Comparison of ENCODE assay signal across 19 cellular contexts in genomic region chr9:9337129-9337528, GRCh38.
"Had no signal": no experiment of that assay in that cellular context is flagged by ENCODE, and none has a peak within 500 bp of the region (broad histone marks: within the 10 kb centered on the region; RNA-seq: fewer than 3 reads in every experiment).

No MANE protein-coding gene starts in this region.

- H3K27me3 Mint-ChIP-seq: activated B cell treated with CpG ODN at 0.5 μM for 24 hours; activated naive CD8-positive, alpha-beta T cell; central memory CD8-positive, alpha-beta T cell; stimulated activated naive CD8-positive, alpha-beta T cell treated with anti-CD3 and anti-CD28 coated beads, Interleukin-15, Interleukin-2, amounts not matched to agents 100 ng/mL and 50 ng/mL, for 24 hours had no signal

- H3K4me1 ChIP-seq: foreskin keratinocyte, heart left ventricle, suprapubic skin, upper lobe of left lung had no signal

- H3K36me3 ChIP-seq: brain microvascular endothelial cell, heart left ventricle, ovary, suprapubic skin, upper lobe of left lung had no signal

- H3K9me3 ChIP-seq: heart left ventricle, ovary, suprapubic skin, upper lobe of left lung had no signal

- H3K9me3 Mint-ChIP-seq: activated B cell treated with CpG ODN at 0.5 μM for 24 hours; neural crest cell; stimulated activated naive CD8-positive, alpha-beta T cell treated with anti-CD3 and anti-CD28 coated beads, Interleukin-15, Interleukin-2, amounts not matched to agents 100 ng/mL and 50 ng/mL, for 24 hours had no signal

- H3K27me3 ChIP-seq: brain microvascular endothelial cell, foreskin keratinocyte, heart left ventricle, ovary, suprapubic skin, upper lobe of left lung had no signal

- ATAC-seq: foreskin keratinocyte, heart left ventricle, left lobe of liver, sciatic nerve had no signal

- H3K4me3 Mint-ChIP-seq: activated B cell treated with CpG ODN at 0.5 μM for 24 hours; activated naive CD8-positive, alpha-beta T cell; central memory CD8-positive, alpha-beta T cell; neural crest cell; stimulated activated naive CD8-positive, alpha-beta T cell treated with anti-CD3 and anti-CD28 coated beads, Interleukin-15, Interleukin-2, amounts not matched to agents 100 ng/mL and 50 ng/mL, for 24 hours had no signal

- H3K27ac Mint-ChIP-seq: activated B cell treated with CpG ODN at 0.5 μM for 24 hours; activated naive CD8-positive, alpha-beta T cell; stimulated activated naive CD8-positive, alpha-beta T cell treated with anti-CD3 and anti-CD28 coated beads, Interleukin-15, Interleukin-2, amounts not matched to agents 100 ng/mL and 50 ng/mL, for 24 hours had no signal

- H3K36me3 Mint-ChIP-seq: activated naive CD8-positive, alpha-beta T cell had no signal

- H3K4me3 ChIP-seq: heart left ventricle, ovary, suprapubic skin, upper lobe of left lung had no signal

- DNase-seq: activated B cell treated with CpG ODN at 0.5 μM for 24 hours; activated CD4-positive, alpha-beta T cell treated with anti-CD3 and anti-CD28 coated beads for 48 hours; activated CD8-positive, alpha-beta memory T cell treated with anti-CD3 and anti-CD28 coated beads, Interleukin-2, amount 50 U/mL, for 48 hours; activated gamma-delta T cell treated with Interleukin-2 at 50 U/mL for 16 hours; amniotic stem cell; brain microvascular endothelial cell; cortex of kidney; effector CD8-positive, alpha-beta T cell; foreskin keratinocyte; heart left ventricle; ovary; upper lobe of left lung had no signal

- H3K4me1 Mint-ChIP-seq: activated B cell treated with CpG ODN at 0.5 μM for 24 hours; central memory CD8-positive, alpha-beta T cell had no signal

- H3K27ac ChIP-seq: brain microvascular endothelial cell, foreskin keratinocyte, heart left ventricle, ovary, suprapubic skin, upper lobe of left lung had no signal
